8 cellular contexts compared by ENCODE assay signal in the genomic region with DNA sequence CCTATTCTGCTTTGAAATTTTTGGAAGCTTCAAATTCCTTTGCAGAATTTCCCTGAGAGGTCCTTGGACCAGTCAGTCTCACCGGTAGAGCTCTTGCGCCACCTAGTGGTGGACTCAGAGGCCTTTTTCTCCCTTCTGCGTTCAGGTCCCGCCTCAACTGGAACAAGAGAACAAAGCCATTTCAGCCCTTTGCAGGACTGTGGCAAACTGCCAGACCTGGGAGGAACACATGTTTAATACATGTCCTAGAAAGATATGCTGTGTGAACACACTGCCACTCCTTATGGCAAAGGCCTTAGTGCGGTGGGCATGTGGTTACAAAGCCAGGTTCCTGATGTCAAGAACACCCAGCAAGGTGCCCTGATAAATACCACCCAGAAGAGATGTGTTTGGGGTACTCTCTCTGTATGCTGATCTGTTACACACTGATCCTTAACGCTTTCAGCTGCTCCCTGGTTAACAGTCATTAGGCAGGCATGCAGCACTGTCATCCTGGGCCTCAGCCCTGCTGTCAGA.
DNase-seq lines count a peak whose midpoint lies in the region; ATAC-seq lines count a peak whose summit lies in the region.

No MANE protein-coding gene starts in this region.

- H2AK5ac ChIP-seq in mesendoderm (ENCODE audit: low read length): no peak overlapping the region

- intact Hi-C loops in activated CD4-positive, alpha-beta memory T cell treated with anti-CD3 and anti-CD28 coated beads for 36 hours (cut with micrococcal nuclease): loop anchor here (1.0 to 5.0 kb wide), 4 partner anchors 164 to 865 kb away; no protein-coding TSS in a partner anchor

- no peaks in the 10 kb centered on the region for H3K27me3 ChIP-seq in mesendoderm (ENCODE audit: insufficient read depth, low read length, poor library complexity)

- no peaks in the 10 kb centered on the region for H3K79me1 ChIP-seq in mesendoderm (ENCODE audit: low read length)

- no peak overlapping the region for H4K8ac ChIP-seq in mesendoderm (ENCODE audit: low read depth, low read length)

- H2BK120ac ChIP-seq in mesendoderm (ENCODE audit: low read depth, low read length): no peak overlapping the region

- no peaks in the 10 kb centered on the region for H3K36me3 ChIP-seq in mesendoderm (ENCODE audit: control insufficient read depth, insufficient read depth, low read length)

- no peaks in the 10 kb centered on the region for H3K4me1 Mint-ChIP-seq in activated CD4-positive, alpha-beta memory T cell treated with anti-CD3 and anti-CD28 coated beads for 36 hours (ENCODE audit: low read depth)

- DNase-seq in AG20443 (ENCODE audit: low spot score): peak; percentile 90
- peak; percentile 49 for DNase-seq in NCI-H774 (lab: John Stamatoyannopoulos, UW)
- peak; percentile 83 for DNase-seq in activated CD4-positive, alpha-beta memory T cell treated with anti-CD3 and anti-CD28 coated beads for 36 hours
- peak; percentile 63 for DNase-seq in effector CD8-positive, alpha-beta T cell (lab: John Stamatoyannopoulos, UW)
- peak; percentile 83 for DNase-seq in mesendoderm
- DNase-seq in stimulated activated CD8-positive, alpha-beta memory T cell treated with anti-CD3 and anti-CD28 coated beads, Interleukin-4, amount 100 ng/mL, for 1 hour (ENCODE audit: low read depth in 2 of 2, low spot score in 1 of 2): peak; percentile 39 to 55

- no peak overlapping the region for H3K4ac ChIP-seq in mesendoderm (ENCODE audit: low read depth, low read length)

- no peak overlapping the region for H3K23ac ChIP-seq in mesendoderm (ENCODE audit: low read length)

- H3K27me3 Mint-ChIP-seq in activated CD4-positive, alpha-beta memory T cell treated with anti-CD3 and anti-CD28 coated beads for 36 hours: no peaks in the 10 kb centered on the region

- no peak overlapping the region for H2BK5ac ChIP-seq in mesendoderm (ENCODE audit: low read length)

- peaks cover 5% of the 10 kb centered on the region for H3K4me1 ChIP-seq in mesendoderm (ENCODE audit: control insufficient read depth, low read depth, low read length)

- no peak overlapping the region for H3K4me3 ChIP-seq in mesendoderm (ENCODE audit: low read length)

- H3K27ac Mint-ChIP-seq in activated CD4-positive, alpha-beta memory T cell treated with anti-CD3 and anti-CD28 coated beads for 36 hours: no peak overlapping the region

- H3K9me3 Mint-ChIP-seq in activated CD4-positive, alpha-beta memory T cell treated with anti-CD3 and anti-CD28 coated beads for 36 hours: no peaks in the 10 kb centered on the region

- ATAC-seq in GM18909 (IDR thresholded peaks at IDR 0.05; ENCODE audit: poor library complexity, unreplicated experiment) (peak; percentile 78), HG03432 (IDR thresholded peaks at IDR 0.05; ENCODE audit: unreplicated experiment) (peak; percentile 86)

- no peak overlapping the region for H3K4me3 Mint-ChIP-seq in activated CD4-positive, alpha-beta memory T cell treated with anti-CD3 and anti-CD28 coated beads for 36 hours

- H3K27ac ChIP-seq in mesendoderm (ENCODE audit: low read depth, low read length): no peak overlapping the region

- CTCF ChIA-PET in activated CD4-positive, alpha-beta memory T cell treated with anti-CD3 and anti-CD28 coated beads for 36 hours (lab: Charles Lee): interaction anchor here (0.6 to 3.8 kb wide), 34 partner anchors 10 to 868 kb away, joined by 3 to 26 read pairs (median 4); partner anchors contain the start of genes GNG5, PRKACB and SPATA1

- H4K5ac ChIP-seq in mesendoderm (ENCODE audit: low read length): no peak overlapping the region

- no peaks in the 10 kb centered on the region for H3K36me3 Mint-ChIP-seq in activated CD4-positive, alpha-beta memory T cell treated with anti-CD3 and anti-CD28 coated beads for 36 hours

- H3K56ac ChIP-seq in mesendoderm (ENCODE audit: low read length): no peak overlapping the region

- no peak overlapping the region for H3K4me2 ChIP-seq in mesendoderm (ENCODE audit: low read length)

- WGBS in mesendoderm (ENCODE audit: extremely low coverage, insufficient coverage, low lambda C conversion rate): no CpG with 5 or more reads among the region's 6 CpGs

- no peak overlapping the region for H2BK15ac ChIP-seq in mesendoderm (replicated peaks; ENCODE audit: low read depth)

- no peak overlapping the region for H3K18ac ChIP-seq in mesendoderm (ENCODE audit: low read length)

- no peak overlapping the region for H3K9ac ChIP-seq in mesendoderm (ENCODE audit: low read length)

- POLR2A ChIA-PET in activated CD4-positive, alpha-beta memory T cell treated with anti-CD3 and anti-CD28 coated beads for 36 hours (lab: Charles Lee): no interaction called here

- no peaks in the 10 kb centered on the region for H3K79me2 ChIP-seq in mesendoderm (ENCODE audit: control insufficient read depth, insufficient read depth, low read length)
